ENCODE assay signal across 11 cellular contexts in the genomic region with DNA sequence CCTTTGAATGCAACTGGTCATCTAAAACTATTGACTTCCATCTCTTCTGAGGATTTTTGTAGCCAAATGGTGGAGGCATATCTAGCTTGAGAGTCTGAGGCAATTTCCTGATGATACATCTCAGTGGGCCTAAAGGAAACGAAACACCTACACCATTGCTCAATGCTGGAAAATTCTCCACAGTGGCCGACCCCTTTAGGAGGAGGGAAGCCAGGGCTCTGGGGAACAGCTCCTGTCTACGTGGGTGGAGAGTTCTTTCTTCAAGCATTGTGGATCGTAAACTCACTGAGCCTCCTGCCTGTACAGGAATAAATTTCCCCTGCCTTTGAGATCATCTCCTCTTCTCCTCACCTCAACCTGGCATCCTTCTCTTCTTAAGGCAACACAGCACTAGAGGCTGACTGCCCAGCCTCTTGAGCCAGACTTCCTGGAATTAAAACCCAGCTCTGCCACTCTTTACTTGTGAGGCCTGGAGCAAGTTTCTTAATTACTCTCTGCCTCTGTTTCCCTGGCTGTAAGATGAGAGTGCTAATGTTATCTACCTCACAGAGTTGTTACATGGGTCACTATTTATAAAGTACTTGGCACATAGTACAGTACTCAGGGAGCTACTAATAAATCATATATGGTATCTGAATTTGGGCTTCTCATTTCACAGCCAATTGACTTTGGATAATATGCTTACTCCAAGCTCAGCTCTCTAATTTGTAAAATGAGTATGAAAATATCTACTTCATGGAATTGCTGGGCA.
DNase-seq lines count a peak whose midpoint lies in the region; ATAC-seq and TF ChIP-seq lines count a peak whose summit lies in the region.
"Had no signal": no experiment of that assay in that cellular context is flagged by ENCODE, and none has a peak within 500 bp of the region (broad histone marks: within the 10 kb centered on the region; RNA-seq: fewer than 3 reads in every experiment).

No MANE protein-coding gene starts in this region.

- H3K9me3 ChIP-seq in HEK293 (ENCODE audit: control insufficient read depth, insufficient read depth, low read depth, low read length) = no peaks in the 10 kb centered on the region
- H3K9me3 ChIP-seq in right cardiac atrium (ENCODE audit: control insufficient read depth, low read length) = no peaks in the 10 kb centered on the region
- H3K9me3 ChIP-seq in smooth muscle cell (replicated peaks; ENCODE audit: low read depth) = no peaks in the 10 kb centered on the region

- in situ Hi-C loops in brain microvascular endothelial cell (cut with HindIII; ENCODE audit: low pct_ligation_motif_present, low sequenced_read_pairs) = no loop called here

- CTCF ChIA-PET in HEK293 (lab: Yijun Ruan, JAX) = interaction anchor here (0.7 to 1.1 kb wide), 4 partner anchors 10 to 378 kb away, joined by 3 read pairs; no protein-coding TSS in a partner anchor

- no peak overlapping the region for H3K27ac Mint-ChIP-seq in activated T-helper 2 cell treated with anti-CD3 and anti-CD28 coated beads, Interferon-gamma antibody, Interleukin-2, Interleukin-4, amounts not matched to agents 10 μg/mL and 5 μg/mL and 100 μg/mL, durations not matched to agents 14 hours and 24 hours and 36 hours

- peak; percentile 20 to 81 for ATAC-seq in right cardiac atrium

- no peaks in the 10 kb centered on the region for H3K79me2 ChIP-seq in smooth muscle cell (ENCODE audit: low read depth)

- no peaks in the 10 kb centered on the region for H3K27me3 Mint-ChIP-seq in activated T-helper 2 cell treated with anti-CD3 and anti-CD28 coated beads, Interferon-gamma antibody, Interleukin-2, Interleukin-4, amounts not matched to agents 10 μg/mL and 5 μg/mL and 100 μg/mL, durations not matched to agents 14 hours and 24 hours and 36 hours (ENCODE audit: low read depth)

- peaks cover 11% of the 10 kb centered on the region for H3K4me1 Mint-ChIP-seq in activated T-helper 2 cell treated with anti-CD3 and anti-CD28 coated beads, Interferon-gamma antibody, Interleukin-2, Interleukin-4, amounts not matched to agents 10 μg/mL and 5 μg/mL and 100 μg/mL, durations not matched to agents 14 hours and 24 hours and 36 hours (ENCODE audit: low read depth)

- no peak overlapping the region for H3K27ac ChIP-seq in HEK293 (ENCODE audit: extremely low read depth, low read depth, low read length)
- H3K27ac ChIP-seq in brain microvascular endothelial cell = no peak overlapping the region
- peak overlapping the region; percentile 66 for H3K27ac ChIP-seq in right cardiac atrium (ENCODE audit: low read length)
- H3K27ac ChIP-seq in smooth muscle cell (ENCODE audit: low read depth) = peak overlapping the region; percentile 82

- H3K4me3 ChIP-seq in HEK293 (ENCODE audit: low read depth, low read length) = no peak overlapping the region
- H3K4me3 ChIP-seq in brain microvascular endothelial cell (ENCODE audit: low read depth, low read length) = no peak overlapping the region
- no peak overlapping the region for H3K4me3 ChIP-seq in right cardiac atrium (ENCODE audit: low read length)
- no peak overlapping the region for H3K4me3 ChIP-seq in smooth muscle cell

- peak; percentile 53 for DNase-seq in brain microvascular endothelial cell
- peak in 1 of 3 donors; percentile 25 for DNase-seq in right cardiac atrium
- no peak for DNase-seq in smooth muscle cell (lab: John Stamatoyannopoulos, UW; ENCODE audit: unreplicated experiment)
- DNase-seq in activated T-helper 2 cell treated with anti-CD3 and anti-CD28 coated beads, Interferon-gamma antibody, Interleukin-2, Interleukin-4, amounts not matched to agents 10 μg/mL and 5 μg/mL and 100 μg/mL, durations not matched to agents 14 hours and 24 hours and 36 hours (ENCODE audit: low spot score) = no peak
- no peak for DNase-seq in cortex of kidney (lab: John Stamatoyannopoulos, UW)
- no peak for DNase-seq in RKO (ENCODE audit: low spot score)
- DNase-seq in germinal center (ENCODE audit: low spot score) = no peak
- DNase-seq: activated CD4-positive, CD25-positive, alpha-beta regulatory T cell; posterior cingulate gyrus; RPMI8226 had no signal

- H3K9me3 Mint-ChIP-seq in activated T-helper 2 cell treated with anti-CD3 and anti-CD28 coated beads, Interferon-gamma antibody, Interleukin-2, Interleukin-4, amounts not matched to agents 10 μg/mL and 5 μg/mL and 100 μg/mL, durations not matched to agents 14 hours and 24 hours and 36 hours = peaks cover 8% of the 10 kb centered on the region

- no peaks in the 10 kb centered on the region for H3K4me1 ChIP-seq in HEK293 (ENCODE audit: control insufficient read depth, insufficient read depth, low read length)
- peaks cover 13% of the 10 kb centered on the region for H3K4me1 ChIP-seq in right cardiac atrium (ENCODE audit: control insufficient read depth, insufficient read depth, low read length)
- H3K4me1 ChIP-seq in smooth muscle cell (ENCODE audit: low read depth) = peaks cover 11% of the 10 kb centered on the region

- intact Hi-C loops in right cardiac atrium (cut with DNase I) = loop anchor here in 2 of 4 donors (10.0 kb wide), 3 partner anchors 411 to 961 kb away; partner anchors contain the start of genes FGGY (in 1 of the 2) and JUN (in 1 of the 2)
- intact Hi-C loops in activated T-helper 2 cell treated with anti-CD3 and anti-CD28 coated beads, Interferon-gamma antibody, Interleukin-2, Interleukin-4, amounts not matched to agents 10 μg/mL and 5 μg/mL and 100 μg/mL, durations not matched to agents 14 hours and 24 hours and 36 hours (cut with micrococcal nuclease) = no loop called here

- WGBS in right cardiac atrium = 44% methylated on average over 4 of the region's 4 CpGs
- 9% methylated on average over 4 of the region's 4 CpGs for WGBS in smooth muscle cell (ENCODE audit: low lambda C conversion rate)

- H3K27me3 ChIP-seq in brain microvascular endothelial cell (replicated peaks) (no peaks in the 10 kb centered on the region), right cardiac atrium (ENCODE audit: control insufficient read depth, insufficient read depth) (no peaks in the 10 kb centered on the region), smooth muscle cell (ENCODE audit: low read depth) (no peaks in the 10 kb centered on the region)

- H3K4me2 ChIP-seq in smooth muscle cell = peak overlapping the region; percentile 61

- no peak for TF ChIP-seq CTCF in HEK293 (tag by site-specific recombination; IDR thresholded peaks at IDR 0.05)
- TF ChIP-seq CTCF in brain microvascular endothelial cell (IDR thresholded peaks at IDR 0.05; ENCODE audit: low read depth, low read length, missing control alignments) = no peak
- TF ChIP-seq CTCF in smooth muscle cell (IDR thresholded peaks at IDR 0.05; ENCODE audit: borderline replicate concordance, insufficient read depth, poor library complexity, severe bottlenecking) = no peak

- no peak overlapping the region for H2AFZ ChIP-seq in smooth muscle cell (ENCODE audit: low read depth)

- H3K36me3 Mint-ChIP-seq in activated T-helper 2 cell treated with anti-CD3 and anti-CD28 coated beads, Interferon-gamma antibody, Interleukin-2, Interleukin-4, amounts not matched to agents 10 μg/mL and 5 μg/mL and 100 μg/mL, durations not matched to agents 14 hours and 24 hours and 36 hours (ENCODE audit: low read depth) = no peaks in the 10 kb centered on the region

- peak overlapping the region; percentile 8 for H3K9ac ChIP-seq in smooth muscle cell (ENCODE audit: low read depth)

- no peak overlapping the region for H3K4me3 Mint-ChIP-seq in activated T-helper 2 cell treated with anti-CD3 and anti-CD28 coated beads, Interferon-gamma antibody, Interleukin-2, Interleukin-4, amounts not matched to agents 10 μg/mL and 5 μg/mL and 100 μg/mL, durations not matched to agents 14 hours and 24 hours and 36 hours (ENCODE audit: low read depth)

- peaks cover 26% of the 10 kb centered on the region for H3F3A ChIP-seq in smooth muscle cell (ENCODE audit: low read depth)

- no peaks in the 10 kb centered on the region for H3K36me3 ChIP-seq in HEK293 (ENCODE audit: control insufficient read depth in 2 of 2, insufficient read depth in 1 of 2, low read length in 2 of 2)
- H3K36me3 ChIP-seq in brain microvascular endothelial cell (replicated peaks) = no peaks in the 10 kb centered on the region
- H3K36me3 ChIP-seq in smooth muscle cell (ENCODE audit: low read depth) = peaks cover 5% of the 10 kb centered on the region

- no peaks in the 10 kb centered on the region for H4K20me1 ChIP-seq in smooth muscle cell (ENCODE audit: low read depth)

- POLR2A ChIA-PET in HEK293 (lab: Yijun Ruan, JAX) = no interaction called here

TF ChIP-seq in HEK293, 187 proteins besides CTCF, POLR2A, EP300 and RAD21 (continues in another document):
- TF ChIP-seq, protein P1, sequence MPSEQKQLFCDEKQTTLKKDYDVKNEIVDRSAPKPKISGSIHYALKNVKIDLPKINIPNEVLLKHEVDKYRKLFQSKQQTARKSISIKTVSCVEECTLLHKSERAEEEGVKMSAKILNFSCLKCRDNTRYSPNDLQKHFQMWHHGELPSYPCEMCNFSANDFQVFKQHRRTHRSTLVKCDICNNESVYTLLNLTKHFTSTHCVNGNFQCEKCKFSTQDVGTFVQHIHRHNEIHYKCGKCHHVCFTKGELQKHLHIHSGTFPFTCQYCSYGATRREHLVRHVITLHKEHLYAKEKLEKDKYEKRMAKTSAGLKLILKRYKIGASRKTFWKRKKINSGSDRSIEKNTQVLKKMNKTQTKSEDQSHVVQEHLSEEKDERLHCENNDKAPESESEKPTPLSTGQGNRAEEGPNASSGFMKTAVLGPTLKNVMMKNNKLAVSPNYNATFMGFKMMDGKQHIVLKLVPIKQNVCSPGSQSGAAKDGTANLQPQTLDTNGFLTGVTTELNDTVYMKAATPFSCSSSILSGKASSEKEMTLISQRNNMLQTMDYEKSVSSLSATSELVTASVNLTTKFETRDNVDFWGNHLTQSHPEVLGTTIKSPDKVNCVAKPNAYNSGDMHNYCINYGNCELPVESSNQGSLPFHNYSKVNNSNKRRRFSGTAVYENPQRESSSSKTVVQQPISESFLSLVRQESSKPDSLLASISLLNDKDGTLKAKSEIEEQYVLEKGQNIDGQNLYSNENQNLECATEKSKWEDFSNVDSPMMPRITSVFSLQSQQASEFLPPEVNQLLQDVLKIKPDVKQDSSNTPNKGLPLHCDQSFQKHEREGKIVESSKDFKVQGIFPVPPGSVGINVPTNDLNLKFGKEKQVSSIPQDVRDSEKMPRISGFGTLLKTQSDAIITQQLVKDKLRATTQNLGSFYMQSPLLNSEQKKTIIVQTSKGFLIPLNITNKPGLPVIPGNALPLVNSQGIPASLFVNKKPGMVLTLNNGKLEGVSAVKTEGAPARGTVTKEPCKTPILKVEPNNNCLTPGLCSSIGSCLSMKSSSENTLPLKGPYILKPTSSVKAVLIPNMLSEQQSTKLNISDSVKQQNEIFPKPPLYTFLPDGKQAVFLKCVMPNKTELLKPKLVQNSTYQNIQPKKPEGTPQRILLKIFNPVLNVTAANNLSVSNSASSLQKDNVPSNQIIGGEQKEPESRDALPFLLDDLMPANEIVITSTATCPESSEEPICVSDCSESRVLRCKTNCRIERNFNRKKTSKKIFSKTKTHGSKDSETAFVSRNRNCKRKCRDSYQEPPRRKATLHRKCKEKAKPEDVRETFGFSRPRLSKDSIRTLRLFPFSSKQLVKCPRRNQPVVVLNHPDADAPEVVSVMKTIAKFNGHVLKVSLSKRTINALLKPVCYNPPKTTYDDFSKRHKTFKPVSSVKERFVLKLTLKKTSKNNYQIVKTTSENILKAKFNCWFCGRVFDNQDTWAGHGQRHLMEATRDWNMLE (tag by site-specific recombination; conservative IDR thresholded peaks at IDR 0.05; ENCODE audit: low read depth) = no peak
- no peak for TF ChIP-seq ZSCAN30 (tag by site-specific recombination; IDR thresholded peaks at IDR 0.05)

Comparison
In these comparisons a context has a peak if more than half of its experiments do, and no peak if none do; other contexts are left out.
1. H3K27ac ChIP-seq: peak in right cardiac atrium (single experiment) and smooth muscle cell (single experiment); none in HEK293 (single experiment) and brain microvascular endothelial cell (single experiment).